Comparison of ENCODE assay signal across 1 cellular context in the genomic region with DNA sequence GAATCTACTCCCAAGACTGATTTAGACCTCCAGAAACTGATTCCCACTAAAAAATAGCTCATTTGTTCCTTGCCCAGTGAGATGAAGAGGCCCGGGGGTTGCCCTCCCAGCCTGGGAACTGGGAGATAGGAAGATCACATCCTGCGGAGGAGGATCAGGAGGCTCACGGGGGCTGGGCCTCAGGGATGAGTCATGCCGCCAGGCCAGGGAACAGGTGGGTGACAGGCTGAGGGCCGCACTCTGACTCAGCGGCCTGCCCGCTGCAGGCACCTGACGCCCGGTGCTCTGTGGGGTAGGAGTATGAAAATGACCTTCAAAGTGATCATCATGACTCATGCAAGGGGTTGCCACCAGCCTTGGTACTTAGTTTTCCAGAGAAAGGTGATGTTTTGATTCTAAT.
TF ChIP-seq lines count a peak whose summit lies in the region.

No MANE protein-coding gene starts in this region.

TF ChIP-seq in K562, 482 proteins besides CTCF, POLR2A, EP300 and RAD21 (continued from another document and continues in another):
- TF ChIP-seq, protein P1, sequence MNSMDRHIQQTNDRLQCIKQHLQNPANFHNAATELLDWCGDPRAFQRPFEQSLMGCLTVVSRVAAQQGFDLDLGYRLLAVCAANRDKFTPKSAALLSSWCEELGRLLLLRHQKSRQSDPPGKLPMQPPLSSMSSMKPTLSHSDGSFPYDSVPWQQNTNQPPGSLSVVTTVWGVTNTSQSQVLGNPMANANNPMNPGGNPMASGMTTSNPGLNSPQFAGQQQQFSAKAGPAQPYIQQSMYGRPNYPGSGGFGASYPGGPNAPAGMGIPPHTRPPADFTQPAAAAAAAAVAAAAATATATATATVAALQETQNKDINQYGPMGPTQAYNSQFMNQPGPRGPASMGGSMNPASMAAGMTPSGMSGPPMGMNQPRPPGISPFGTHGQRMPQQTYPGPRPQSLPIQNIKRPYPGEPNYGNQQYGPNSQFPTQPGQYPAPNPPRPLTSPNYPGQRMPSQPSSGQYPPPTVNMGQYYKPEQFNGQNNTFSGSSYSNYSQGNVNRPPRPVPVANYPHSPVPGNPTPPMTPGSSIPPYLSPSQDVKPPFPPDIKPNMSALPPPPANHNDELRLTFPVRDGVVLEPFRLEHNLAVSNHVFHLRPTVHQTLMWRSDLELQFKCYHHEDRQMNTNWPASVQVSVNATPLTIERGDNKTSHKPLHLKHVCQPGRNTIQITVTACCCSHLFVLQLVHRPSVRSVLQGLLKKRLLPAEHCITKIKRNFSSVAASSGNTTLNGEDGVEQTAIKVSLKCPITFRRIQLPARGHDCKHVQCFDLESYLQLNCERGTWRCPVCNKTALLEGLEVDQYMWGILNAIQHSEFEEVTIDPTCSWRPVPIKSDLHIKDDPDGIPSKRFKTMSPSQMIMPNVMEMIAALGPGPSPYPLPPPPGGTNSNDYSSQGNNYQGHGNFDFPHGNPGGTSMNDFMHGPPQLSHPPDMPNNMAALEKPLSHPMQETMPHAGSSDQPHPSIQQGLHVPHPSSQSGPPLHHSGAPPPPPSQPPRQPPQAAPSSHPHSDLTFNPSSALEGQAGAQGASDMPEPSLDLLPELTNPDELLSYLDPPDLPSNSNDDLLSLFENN (IDR thresholded peaks at IDR 0.05; ENCODE audit: low read depth in 2 of 2, low read length in 2 of 2) = no peak
- TF ChIP-seq HDAC8 (tag; IDR thresholded peaks at IDR 0.05) = no peak
- peak; percentile 59 for TF ChIP-seq PKNOX1 (IDR thresholded peaks at IDR 0.05)
- no peak for TF ChIP-seq ARID3B (CRISPR knock-in tag; IDR thresholded peaks at IDR 0.05; ENCODE audit: borderline replicate concordance)
- TF ChIP-seq TAF1 (IDR thresholded peaks at IDR 0.05; ENCODE audit: control insufficient read depth, extremely low read depth, insufficient read depth, low read length, severe bottlenecking) = no peak
- TF ChIP-seq CEBPG (CRISPR knock-in tag; IDR thresholded peaks at IDR 0.05) = no peak
- TF ChIP-seq CEBPG (tag; conservative IDR thresholded peaks at IDR 0.05 in 1 of 2, IDR thresholded peaks at IDR 0.05 in 1 of 2) = no peak
- TF ChIP-seq, protein P2, sequence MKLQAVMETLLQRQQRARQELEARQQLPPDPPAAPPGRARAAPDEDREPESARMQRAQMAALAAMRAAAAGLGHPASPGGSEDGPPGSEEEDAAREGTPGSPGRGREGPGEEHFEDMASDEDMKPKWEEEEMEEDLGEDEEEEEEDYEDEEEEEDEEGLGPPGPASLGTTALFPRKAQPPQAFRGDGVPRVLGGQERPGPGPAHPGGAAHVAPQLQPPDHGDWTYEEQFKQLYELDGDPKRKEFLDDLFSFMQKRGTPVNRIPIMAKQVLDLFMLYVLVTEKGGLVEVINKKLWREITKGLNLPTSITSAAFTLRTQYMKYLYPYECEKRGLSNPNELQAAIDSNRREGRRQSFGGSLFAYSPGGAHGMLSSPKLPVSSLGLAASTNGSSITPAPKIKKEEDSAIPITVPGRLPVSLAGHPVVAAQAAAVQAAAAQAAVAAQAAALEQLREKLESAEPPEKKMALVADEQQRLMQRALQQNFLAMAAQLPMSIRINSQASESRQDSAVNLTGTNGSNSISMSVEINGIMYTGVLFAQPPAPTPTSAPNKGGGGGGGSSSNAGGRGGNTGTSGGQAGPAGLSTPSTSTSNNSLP (IDR thresholded peaks at IDR 0.05; ENCODE audit: borderline replicate concordance, low read depth, low read length) = no peak
- peak; percentile 98 for TF ChIP-seq ATF3 (IDR thresholded peaks at IDR 0.05)
- no peak; the same call in 1 of the 2 replicates for TF ChIP-seq ATF3 (CRISPR knock-in tag; conservative IDR thresholded peaks at IDR 0.05)
- TF ChIP-seq SIRT6 (IDR thresholded peaks at IDR 0.05; ENCODE audit: low read depth, low read length) = no peak
- TF ChIP-seq ZNF217 (CRISPR knock-in tag; IDR thresholded peaks at IDR 0.05) = no peak
- TF ChIP-seq BRF1 (IDR thresholded peaks at IDR 0.05; ENCODE audit: borderline replicate concordance, extremely low read depth, insufficient read length) = no peak
- no peak for TF ChIP-seq THAP7 (CRISPR knock-in tag; IDR thresholded peaks at IDR 0.05)
- TF ChIP-seq JUND (IDR thresholded peaks at IDR 0.05; ENCODE audit: borderline replicate concordance, low read depth, low read length) = peak; percentile 100
- TF ChIP-seq JUND (tag; IDR thresholded peaks at IDR 0.05; ENCODE audit: borderline replicate concordance, low read depth, low read length) = peak; percentile 99; the same call in 2 of the 3 replicates
- TF ChIP-seq, protein P3, sequence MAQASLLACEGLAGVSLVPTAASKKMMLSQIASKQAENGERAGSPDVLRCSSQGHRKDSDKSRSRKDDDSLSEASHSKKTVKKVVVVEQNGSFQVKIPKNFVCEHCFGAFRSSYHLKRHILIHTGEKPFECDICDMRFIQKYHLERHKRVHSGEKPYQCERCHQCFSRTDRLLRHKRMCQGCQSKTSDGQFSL (CRISPR knock-in tag; IDR thresholded peaks at IDR 0.05) = no peak
- TF ChIP-seq, protein P3 (tag; IDR thresholded peaks at IDR 0.05) = no peak
- TF ChIP-seq, protein P4, sequence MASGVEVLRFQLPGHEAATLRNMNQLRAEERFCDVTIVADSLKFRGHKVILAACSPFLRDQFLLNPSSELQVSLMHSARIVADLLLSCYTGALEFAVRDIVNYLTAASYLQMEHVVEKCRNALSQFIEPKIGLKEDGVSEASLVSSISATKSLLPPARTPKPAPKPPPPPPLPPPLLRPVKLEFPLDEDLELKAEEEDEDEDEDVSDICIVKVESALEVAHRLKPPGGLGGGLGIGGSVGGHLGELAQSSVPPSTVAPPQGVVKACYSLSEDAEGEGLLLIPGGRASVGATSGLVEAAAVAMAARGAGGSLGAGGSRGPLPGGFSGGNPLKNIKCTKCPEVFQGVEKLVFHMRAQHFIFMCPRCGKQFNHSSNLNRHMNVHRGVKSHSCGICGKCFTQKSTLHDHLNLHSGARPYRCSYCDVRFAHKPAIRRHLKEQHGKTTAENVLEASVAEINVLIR (CRISPR knock-in tag; IDR thresholded peaks at IDR 0.05) = no peak
- TF ChIP-seq STAT6 (CRISPR knock-in tag; IDR thresholded peaks at IDR 0.05) = no peak
- no peak for TF ChIP-seq TCFL5 (CRISPR knock-in tag; conservative IDR thresholded peaks at IDR 0.05)
- TF ChIP-seq, protein P5, sequence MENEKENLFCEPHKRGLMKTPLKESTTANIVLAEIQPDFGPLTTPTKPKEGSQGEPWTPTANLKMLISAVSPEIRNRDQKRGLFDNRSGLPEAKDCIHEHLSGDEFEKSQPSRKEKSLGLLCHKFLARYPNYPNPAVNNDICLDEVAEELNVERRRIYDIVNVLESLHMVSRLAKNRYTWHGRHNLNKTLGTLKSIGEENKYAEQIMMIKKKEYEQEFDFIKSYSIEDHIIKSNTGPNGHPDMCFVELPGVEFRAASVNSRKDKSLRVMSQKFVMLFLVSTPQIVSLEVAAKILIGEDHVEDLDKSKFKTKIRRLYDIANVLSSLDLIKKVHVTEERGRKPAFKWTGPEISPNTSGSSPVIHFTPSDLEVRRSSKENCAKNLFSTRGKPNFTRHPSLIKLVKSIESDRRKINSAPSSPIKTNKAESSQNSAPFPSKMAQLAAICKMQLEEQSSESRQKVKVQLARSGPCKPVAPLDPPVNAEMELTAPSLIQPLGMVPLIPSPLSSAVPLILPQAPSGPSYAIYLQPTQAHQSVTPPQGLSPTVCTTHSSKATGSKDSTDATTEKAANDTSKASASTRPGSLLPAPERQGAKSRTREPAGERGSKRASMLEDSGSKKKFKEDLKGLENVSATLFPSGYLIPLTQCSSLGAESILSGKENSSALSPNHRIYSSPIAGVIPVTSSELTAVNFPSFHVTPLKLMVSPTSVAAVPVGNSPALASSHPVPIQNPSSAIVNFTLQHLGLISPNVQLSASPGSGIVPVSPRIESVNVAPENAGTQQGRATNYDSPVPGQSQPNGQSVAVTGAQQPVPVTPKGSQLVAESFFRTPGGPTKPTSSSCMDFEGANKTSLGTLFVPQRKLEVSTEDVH (IDR thresholded peaks at IDR 0.05; ENCODE audit: low read depth, partially characterized antibody) = no peak
- TF ChIP-seq TEAD2 (tag; IDR thresholded peaks at IDR 0.05) = no peak
- TF ChIP-seq NCOA4 (IDR thresholded peaks at IDR 0.05; ENCODE audit: partially characterized antibody) = no peak
- peak; percentile 82 for TF ChIP-seq CBFA2T2 (conservative IDR thresholded peaks at IDR 0.05)
- no peak for TF ChIP-seq ZNF561 (CRISPR knock-in tag; conservative IDR thresholded peaks at IDR 0.05)
- TF ChIP-seq XRCC3 (IDR thresholded peaks at IDR 0.05) = no peak
- TF ChIP-seq, protein P6, sequence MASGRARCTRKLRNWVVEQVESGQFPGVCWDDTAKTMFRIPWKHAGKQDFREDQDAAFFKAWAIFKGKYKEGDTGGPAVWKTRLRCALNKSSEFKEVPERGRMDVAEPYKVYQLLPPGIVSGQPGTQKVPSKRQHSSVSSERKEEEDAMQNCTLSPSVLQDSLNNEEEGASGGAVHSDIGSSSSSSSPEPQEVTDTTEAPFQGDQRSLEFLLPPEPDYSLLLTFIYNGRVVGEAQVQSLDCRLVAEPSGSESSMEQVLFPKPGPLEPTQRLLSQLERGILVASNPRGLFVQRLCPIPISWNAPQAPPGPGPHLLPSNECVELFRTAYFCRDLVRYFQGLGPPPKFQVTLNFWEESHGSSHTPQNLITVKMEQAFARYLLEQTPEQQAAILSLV (tag; IDR thresholded peaks at IDR 0.05) = no peak
- no peak for TF ChIP-seq ELF2 (CRISPR knock-in tag; IDR thresholded peaks at IDR 0.05)
- no peak for TF ChIP-seq CREB3L1 (IDR thresholded peaks at IDR 0.05; ENCODE audit: borderline replicate concordance, low read depth)
- no peak for TF ChIP-seq DNMT1 (IDR thresholded peaks at IDR 0.05)
- TF ChIP-seq MAZ (CRISPR knock-in tag; conservative IDR thresholded peaks at IDR 0.05 in 1 of 2, IDR thresholded peaks at IDR 0.05 in 1 of 2) = peak in 1 of 2 experiments; percentile 65; a peak in 2 of 4 replicates
- TF ChIP-seq BRD9 (IDR thresholded peaks at IDR 0.05; ENCODE audit: low read depth, partially characterized antibody) = no peak
- no peak for TF ChIP-seq ZBTB1 (CRISPR knock-in tag; IDR thresholded peaks at IDR 0.05; ENCODE audit: borderline replicate concordance, low read depth)
